Comparison of ENCODE assay signal across 24 cellular contexts in genomic region chr1:153396461-153396860, GRCh38. TPM values are rescaled to one million over a fixed set of nuclear protein-coding genes. Genes with fewer than 3 reads are reported as not detected.
"Had no signal": no experiment of that assay in that cellular context is flagged by ENCODE, and none has a peak within 500 bp of the region (broad histone marks: within the 10 kb centered on the region; RNA-seq: fewer than 3 reads in every experiment).

No MANE protein-coding gene starts in this region.

- DNase-seq: activated CD4-positive, alpha-beta memory T cell treated with anti-CD3 and anti-CD28 coated beads for 36 hours; activated CD4-positive, alpha-beta T cell treated with anti-CD3 and anti-CD28 coated beads, Interleukin-2, amount 10 ng/mL, durations not matched to agents 7 days and 5 days; activated CD4-positive, CD25-positive, alpha-beta regulatory T cell; activated CD8-positive, alpha-beta memory T cell treated with anti-CD3 and anti-CD28 coated beads for 24 hours; activated effector memory CD4-positive, alpha-beta T cell treated with anti-CD3 and anti-CD28 coated beads, Interleukin-2, amount 50 U/mL, for 16 hours; activated naive CD4-positive, alpha-beta T cell treated with Interleukin-2 at 50 U/mL for 16 hours; activated T-cell treated with anti-CD3 and anti-CD28 coated beads, Interleukin-2, amount 50 U/mL, for 4 hours; amygdala; MG63; MV-4-11; NCI-H1092 treated with DMSO at 0.1 percent for 48 hours; NCI-H1417 treated with DMSO at 0.1 percent for 48 hours; NCI-H1694; NCI-H2029; NCI-H510A treated with DMSO at 0.1 percent for 48 hours; PC-3; SHP77 treated with DMSO at 0.1 percent for 48 hours; T-helper 9 cell had no signal

- H3K27ac Mint-ChIP-seq: activated CD4-positive, alpha-beta memory T cell treated with anti-CD3 and anti-CD28 coated beads for 36 hours; activated CD4-positive, alpha-beta T cell treated with anti-CD3 and anti-CD28 coated beads, Interleukin-2, amount 10 ng/mL, durations not matched to agents 7 days and 5 days; activated naive CD8-positive, alpha-beta T cell; brain; T-helper 1 cell treated with Interleukin-12 subunit alpha and Interleukin-12 subunit beta and Interleukin-4 antibody, amounts not matched to agents 30 μg/mL and 1 μg/mL, for 36 hours had no signal

- H3K9me3 Mint-ChIP-seq: activated CD4-positive, alpha-beta memory T cell treated with anti-CD3 and anti-CD28 coated beads for 36 hours; activated CD4-positive, alpha-beta T cell treated with anti-CD3 and anti-CD28 coated beads, Interleukin-2, amount 10 ng/mL, durations not matched to agents 7 days and 5 days; activated T-cell treated with anti-CD3 and anti-CD28 coated beads, Interleukin-2, amount 50 U/mL, for 4 hours; brain; central memory CD8-positive, alpha-beta T cell; T-helper 1 cell treated with Interleukin-12 subunit alpha and Interleukin-12 subunit beta and Interleukin-4 antibody, amounts not matched to agents 30 μg/mL and 1 μg/mL, for 36 hours had no signal

- ATAC-seq: activated T-cell treated with anti-CD3 and anti-CD28 coated beads, Interleukin-2, amount 50 U/mL, for 4 hours; PC-3 had no signal

- H3K4me3 Mint-ChIP-seq: activated CD4-positive, alpha-beta memory T cell treated with anti-CD3 and anti-CD28 coated beads for 36 hours; activated CD4-positive, alpha-beta T cell treated with anti-CD3 and anti-CD28 coated beads, Interleukin-2, amount 10 ng/mL, durations not matched to agents 7 days and 5 days; activated naive CD8-positive, alpha-beta T cell; activated T-cell treated with anti-CD3 and anti-CD28 coated beads, Interleukin-2, amount 50 U/mL, for 4 hours; brain; central memory CD8-positive, alpha-beta T cell; T-helper 1 cell treated with Interleukin-12 subunit alpha and Interleukin-12 subunit beta and Interleukin-4 antibody, amounts not matched to agents 30 μg/mL and 1 μg/mL, for 36 hours had no signal

- H3K4me3 ChIP-seq: MG63 had no signal

- H3K36me3 Mint-ChIP-seq: activated CD4-positive, alpha-beta memory T cell treated with anti-CD3 and anti-CD28 coated beads for 36 hours; activated naive CD8-positive, alpha-beta T cell; brain had no signal

- H3K4me1 Mint-ChIP-seq: activated CD4-positive, alpha-beta T cell treated with anti-CD3 and anti-CD28 coated beads, Interleukin-2, amount 10 ng/mL, durations not matched to agents 7 days and 5 days; brain; central memory CD8-positive, alpha-beta T cell had no signal

- H3K9me3 ChIP-seq: MG63 had no signal

- H3K36me3 ChIP-seq: MG63 had no signal

RNA-seq across cellular contexts. Expression of gene S100A8, which starts 5.6 kb away (rescaled TPM):
- total RNA-seq: activated CD4-positive, alpha-beta memory T cell treated with anti-CD3 and anti-CD28 coated beads for 36 hours; activated CD4-positive, alpha-beta T cell treated with anti-CD3 and anti-CD28 coated beads, Interleukin-2, amount 10 ng/mL, durations not matched to agents 7 days and 5 days; activated T-cell treated with anti-CD3 and anti-CD28 coated beads, Interleukin-2, amount 50 U/mL, for 4 hours; astrocyte; SK-MEL-5 had no signal

RNA-seq across cellular contexts. Expression of gene S100A7A, which starts 19.9 kb away (rescaled TPM):
- total RNA-seq: activated CD4-positive, alpha-beta memory T cell treated with anti-CD3 and anti-CD28 coated beads for 36 hours; activated CD4-positive, alpha-beta T cell treated with anti-CD3 and anti-CD28 coated beads, Interleukin-2, amount 10 ng/mL, durations not matched to agents 7 days and 5 days; activated T-cell treated with anti-CD3 and anti-CD28 coated beads, Interleukin-2, amount 50 U/mL, for 4 hours; astrocyte; PC-3; SK-MEL-5 had no signal

RNA-seq across cellular contexts. Expression of gene S100A12, which starts 21.0 kb away (rescaled TPM):
- total RNA-seq: activated CD4-positive, alpha-beta memory T cell treated with anti-CD3 and anti-CD28 coated beads for 36 hours; activated CD4-positive, alpha-beta T cell treated with anti-CD3 and anti-CD28 coated beads, Interleukin-2, amount 10 ng/mL, durations not matched to agents 7 days and 5 days; activated T-cell treated with anti-CD3 and anti-CD28 coated beads, Interleukin-2, amount 50 U/mL, for 4 hours; astrocyte; PC-3; SK-MEL-5 had no signal

RNA-seq across cellular contexts. Expression of gene S100A9, which starts 38.8 kb away (rescaled TPM):
- total RNA-seq: activated CD4-positive, alpha-beta memory T cell treated with anti-CD3 and anti-CD28 coated beads for 36 hours; SK-MEL-5 had no signal

RNA-seq across cellular contexts. Expression of gene PGLYRP4, which starts 47.8 kb away (rescaled TPM):
- total RNA-seq: activated CD4-positive, alpha-beta memory T cell treated with anti-CD3 and anti-CD28 coated beads for 36 hours; activated CD4-positive, alpha-beta T cell treated with anti-CD3 and anti-CD28 coated beads, Interleukin-2, amount 10 ng/mL, durations not matched to agents 7 days and 5 days; activated T-cell treated with anti-CD3 and anti-CD28 coated beads, Interleukin-2, amount 50 U/mL, for 4 hours; astrocyte; PC-3; SK-MEL-5 had no signal
